ENCODE assay signal across 17 cellular contexts in the genomic region with DNA sequence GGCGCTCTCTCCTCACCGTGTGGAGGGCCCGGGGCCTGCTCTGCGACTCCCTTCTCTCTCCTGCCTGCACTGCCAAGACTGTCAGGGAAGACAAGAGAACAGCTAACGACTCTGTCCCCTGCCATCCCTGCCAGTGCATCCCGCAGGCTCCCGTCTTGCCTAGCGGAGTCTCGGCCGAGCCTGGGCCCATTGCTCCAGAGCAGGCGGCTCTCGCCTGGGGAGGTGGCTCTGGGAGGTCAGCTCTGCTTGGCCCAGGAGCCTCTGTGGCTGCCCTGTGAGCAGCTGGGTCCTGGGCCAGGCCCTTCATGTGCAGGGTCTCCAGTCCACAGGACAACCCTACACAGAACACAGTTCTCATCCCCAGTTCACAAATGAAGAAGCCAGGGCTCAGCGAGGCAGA. TPM values are rescaled to one million over a fixed set of nuclear protein-coding genes. Genes with fewer than 3 reads are reported as not detected.
A peak's percentile ranks its signal among the peaks of the same experiment; 100 is the strongest.
DNase-seq lines count a peak whose midpoint lies in the region; ATAC-seq and TF ChIP-seq lines count a peak whose summit lies in the region.
"Had no signal": no experiment of that assay in that cellular context is flagged by ENCODE, and none has a peak within 500 bp of the region (broad histone marks: within the 10 kb centered on the region; RNA-seq: fewer than 3 reads in every experiment).

No MANE protein-coding gene starts in this region.

- H3K9ac ChIP-seq in fibroblast of lung (ENCODE audit: insufficient read depth, low read length) = no peak overlapping the region

- ATAC-seq in Panc1 (0 out of 2 replicates have a peak, but pooled peaks have one; percentile 17), mucosa of descending colon (peak; percentile 7), HG03432 (IDR thresholded peaks at IDR 0.05; ENCODE audit: unreplicated experiment) (no peak), GM19351 (IDR thresholded peaks at IDR 0.05; ENCODE audit: unreplicated experiment) (no peak)
- ATAC-seq: activated CD8-positive, alpha-beta memory T cell treated with anti-CD3 and anti-CD28 coated beads, Interleukin-2, amount 10 ng/mL, durations not matched to agents 7 days and 5 days; activated T-helper 17 cell treated with anti-CD3 and anti-CD28 coated beads, Interleukin-2, amount 50 U/mL, for 72 hours; CD8-positive, alpha-beta T cell; stimulated activated naive CD8-positive, alpha-beta T cell treated with anti-CD3 and anti-CD28 coated beads, Interleukin-15, Interleukin-2, amounts not matched to agents 100 U/mL and 50 U/mL, for 24 hours had no signal

- BruUV-seq in Caco-2 (replicated peaks; lab: Mats Ljungman, UMichigan) (no TSS peak), Panc1 (replicated peaks; lab: Mats Ljungman, UMichigan) (no TSS peak)

- peaks cover 9% of the 10 kb centered on the region for H3K36me3 Mint-ChIP-seq in Caco-2 (ENCODE audit: insufficient read depth, unreplicated experiment)
- H3K36me3 Mint-ChIP-seq: activated CD8-positive, alpha-beta memory T cell treated with anti-CD3 and anti-CD28 coated beads, Interleukin-2, amount 10 ng/mL, durations not matched to agents 7 days and 5 days; CD8-positive, alpha-beta T cell; immature natural killer cell had no signal

- H3K9me3 Mint-ChIP-seq in Caco-2 (ENCODE audit: unreplicated experiment) = no peaks in the 10 kb centered on the region
- H3K9me3 Mint-ChIP-seq: activated T-helper 17 cell treated with anti-CD3 and anti-CD28 coated beads, Interleukin-2, amount 50 U/mL, for 72 hours; CD8-positive, alpha-beta T cell; immature natural killer cell had no signal

- in situ Hi-C loops in Panc1 (cut with HindIII; ENCODE audit: low pct_unique_long_range_greater_than_20kb, low sequenced_read_pairs) = no loop called here

- intact Hi-C loops in Caco-2 (cut with micrococcal nuclease; ENCODE audit: unreplicated experiment) (no loop called here), Panc1 (cut with micrococcal nuclease; ENCODE audit: unreplicated experiment) (no loop called here), mucosa of descending colon (cut with DNase I, micrococcal nuclease) (no loop called here)

- H2AFZ ChIP-seq in fibroblast of lung (ENCODE audit: low read length) = no peak overlapping the region

- H3K4me1 ChIP-seq in Caco-2 (peaks cover 41% of the 10 kb centered on the region), Panc1 (ENCODE audit: control insufficient read depth, insufficient read depth, low read length) (peaks cover 12% of the 10 kb centered on the region), fibroblast of lung (ENCODE audit: control insufficient read depth, extremely low read depth, insufficient read depth, low read length) (peaks cover 12% of the 10 kb centered on the region), mucosa of descending colon (ENCODE audit: low read depth) (no peaks in the 10 kb centered on the region)

- H3K27ac Mint-ChIP-seq in Caco-2 (ENCODE audit: unreplicated experiment) = peak overlapping the region; percentile 66
- H3K27ac Mint-ChIP-seq: activated CD8-positive, alpha-beta memory T cell treated with anti-CD3 and anti-CD28 coated beads, Interleukin-2, amount 10 ng/mL, durations not matched to agents 7 days and 5 days; activated T-helper 17 cell treated with anti-CD3 and anti-CD28 coated beads, Interleukin-2, amount 50 U/mL, for 72 hours; CD8-positive, alpha-beta T cell; immature natural killer cell had no signal

- TF ChIP-seq CTCF in Caco-2 (IDR thresholded peaks at IDR 0.05; ENCODE audit: insufficient read depth in 1 of 2, low read depth in 1 of 2, low read length in 1 of 2, severe bottlenecking in 1 of 2, unreplicated experiment in 1 of 2) (no peak), Panc1 (IDR thresholded peaks at IDR 0.05) (no peak), fibroblast of lung (conservative IDR thresholded peaks at IDR 0.05 in 1 of 2, IDR thresholded peaks at IDR 0.05 in 1 of 2; ENCODE audit: low read depth in 1 of 2, low read length in 2 of 2) (no peak), mucosa of descending colon (IDR thresholded peaks at IDR 0.05) (no peak)

- H3K4me1 Mint-ChIP-seq in Caco-2 (ENCODE audit: low read depth, unreplicated experiment) = peaks cover 17% of the 10 kb centered on the region
- H3K4me1 Mint-ChIP-seq: activated T-helper 17 cell treated with anti-CD3 and anti-CD28 coated beads, Interleukin-2, amount 50 U/mL, for 72 hours had no signal

- no peak for DNase-seq in Caco-2
- DNase-seq in Panc1 (ENCODE audit: low read depth, low spot score) = no peak
- no peak for DNase-seq in fibroblast of lung (ENCODE audit: low read depth in 2 of 2)
- DNase-seq in mucosa of descending colon = no peak
- DNase-seq in RPMI8226 = no peak
- DNase-seq in T-helper 2 cell = no peak
- DNase-seq: activated CD4-positive, alpha-beta T cell treated with anti-CD3 and anti-CD28 coated beads for 4 hours; activated CD8-positive, alpha-beta memory T cell treated with anti-CD3 and anti-CD28 coated beads, Interleukin-2, amount 10 ng/mL, durations not matched to agents 7 days and 5 days; effector memory CD4-positive, alpha-beta T cell; immature natural killer cell; midbrain; stimulated activated naive CD8-positive, alpha-beta T cell treated with anti-CD3 and anti-CD28 coated beads, Interleukin-15, Interleukin-2, amounts not matched to agents 100 U/mL and 50 U/mL, for 24 hours; trophoblast cell had no signal

- H3K27me3 ChIP-seq in Caco-2 (replicated peaks; ENCODE audit: control insufficient read depth, insufficient read depth, low read length) (no peaks in the 10 kb centered on the region), Panc1 (ENCODE audit: control insufficient read depth, insufficient read depth, low read length) (no peaks in the 10 kb centered on the region), fibroblast of lung (ENCODE audit: control insufficient read depth, insufficient read depth, low read length) (no peaks in the 10 kb centered on the region)

- CTCF ChIA-PET in Caco-2 (lab: Charles Lee) = no interaction called here
- CTCF ChIA-PET in Panc1 (lab: Charles Lee) = no interaction called here

- H3K27ac ChIP-seq in Panc1 (ENCODE audit: low read length) = no peak overlapping the region
- H3K27ac ChIP-seq in fibroblast of lung (ENCODE audit: insufficient read depth, low read length) = peak overlapping the region; percentile 34

- H3K36me3 ChIP-seq in Caco-2 (ENCODE audit: control insufficient read depth, insufficient read depth, low read length) = peaks cover 2% of the 10 kb centered on the region
- H3K36me3 ChIP-seq in Panc1 (ENCODE audit: control insufficient read depth, insufficient read depth, low read length) = no peaks in the 10 kb centered on the region
- peaks cover 1% of the 10 kb centered on the region for H3K36me3 ChIP-seq in fibroblast of lung (ENCODE audit: control insufficient read depth, insufficient read depth, low read length)
- no peaks in the 10 kb centered on the region for H3K36me3 ChIP-seq in mucosa of descending colon (ENCODE audit: low read depth)

- no peak overlapping the region for H3K4me3 ChIP-seq in Caco-2 (ENCODE audit: low read depth, low read length)
- H3K4me3 ChIP-seq in Panc1 (ENCODE audit: low read depth in 2 of 2, low read length in 2 of 2) = no peak overlapping the region
- H3K4me3 ChIP-seq in fibroblast of lung (replicated peaks in 1 of 4; ENCODE audit: control extremely low read depth in 1 of 4, insufficient read depth in 1 of 4, low read depth in 3 of 4, low read length in 4 of 4) = no peak overlapping the region
- no peak overlapping the region for H3K4me3 ChIP-seq in mucosa of descending colon

- POLR2A ChIA-PET in Caco-2 (lab: Charles Lee) = no interaction called here
- POLR2A ChIA-PET in Panc1 (lab: Charles Lee) = no interaction called here

- H4K20me1 ChIP-seq in fibroblast of lung (ENCODE audit: control insufficient read depth, extremely low read depth, insufficient read depth, low read length) = no peaks in the 10 kb centered on the region

- H3K4me2 ChIP-seq in fibroblast of lung (ENCODE audit: extremely low read depth, insufficient read depth, low read length) = no peak overlapping the region

- H3K4me3 Mint-ChIP-seq in Caco-2 (ENCODE audit: unreplicated experiment) = no peak overlapping the region
- H3K4me3 Mint-ChIP-seq: activated CD8-positive, alpha-beta memory T cell treated with anti-CD3 and anti-CD28 coated beads, Interleukin-2, amount 10 ng/mL, durations not matched to agents 7 days and 5 days; activated T-helper 17 cell treated with anti-CD3 and anti-CD28 coated beads, Interleukin-2, amount 50 U/mL, for 72 hours; CD8-positive, alpha-beta T cell; immature natural killer cell had no signal

- no peaks in the 10 kb centered on the region for H3K79me2 ChIP-seq in fibroblast of lung (ENCODE audit: control insufficient read depth, insufficient read depth, low read length)

- H3K27me3 Mint-ChIP-seq in Caco-2 (ENCODE audit: insufficient read depth, unreplicated experiment) = no peaks in the 10 kb centered on the region

- H3K9me3 ChIP-seq in Caco-2 = no peaks in the 10 kb centered on the region
- no peaks in the 10 kb centered on the region for H3K9me3 ChIP-seq in Panc1 (ENCODE audit: control insufficient read depth, insufficient read depth, low read depth, low read length)
- H3K9me3 ChIP-seq in fibroblast of lung (ENCODE audit: control insufficient read depth, insufficient read depth, low read depth, low read length) = no peaks in the 10 kb centered on the region
- no peaks in the 10 kb centered on the region for H3K9me3 ChIP-seq in mucosa of descending colon

RNA-seq across cellular contexts. Expression of a gene that starts 53.0 kb away (rescaled TPM):
- total RNA-seq in Caco-2 (2022) (8.7 and 8.8 TPM in 2 replicates), Panc1 (2021; ENCODE audit: unreplicated experiment) (3.4 TPM), fibroblast of lung (0.77 and 1.3 TPM in 2 replicates), mucosa of descending colon (1 to 10 TPM in 1 of 3 donors, under 1 TPM in 2; 0.29 to 1.1 (median 0.41) TPM)
- polyA plus RNA-seq in Panc1 (2012; ENCODE audit: insufficient read length) = 2.9 TPM
- 0.94 and 1.5 TPM in 2 replicates for polyA plus RNA-seq in fibroblast of lung
- polyA plus RNA-seq in fibroblast of lung (2012) = 0.51 and 0.83 TPM in 2 replicates
- 0.59 TPM in 1 of 2 replicates, not detected in the other for polyA minus RNA-seq in fibroblast of lung (ENCODE audit: low replicate concordance)
- total RNA-seq: activated CD8-positive, alpha-beta memory T cell treated with anti-CD3 and anti-CD28 coated beads, Interleukin-2, amount 10 ng/mL, durations not matched to agents 7 days and 5 days; CD8-positive, alpha-beta T cell had no signal

Comparison
In these comparisons a context has a peak if more than half of its experiments do, and no peak if none do; other contexts are left out.
1. ATAC-seq: peak in Panc1 (single experiment) and mucosa of descending colon (single experiment); none in HG03432 (single experiment) and GM19351 (single experiment).